Comparison of ENCODE assay signal across 8 cellular contexts in the genomic region with DNA sequence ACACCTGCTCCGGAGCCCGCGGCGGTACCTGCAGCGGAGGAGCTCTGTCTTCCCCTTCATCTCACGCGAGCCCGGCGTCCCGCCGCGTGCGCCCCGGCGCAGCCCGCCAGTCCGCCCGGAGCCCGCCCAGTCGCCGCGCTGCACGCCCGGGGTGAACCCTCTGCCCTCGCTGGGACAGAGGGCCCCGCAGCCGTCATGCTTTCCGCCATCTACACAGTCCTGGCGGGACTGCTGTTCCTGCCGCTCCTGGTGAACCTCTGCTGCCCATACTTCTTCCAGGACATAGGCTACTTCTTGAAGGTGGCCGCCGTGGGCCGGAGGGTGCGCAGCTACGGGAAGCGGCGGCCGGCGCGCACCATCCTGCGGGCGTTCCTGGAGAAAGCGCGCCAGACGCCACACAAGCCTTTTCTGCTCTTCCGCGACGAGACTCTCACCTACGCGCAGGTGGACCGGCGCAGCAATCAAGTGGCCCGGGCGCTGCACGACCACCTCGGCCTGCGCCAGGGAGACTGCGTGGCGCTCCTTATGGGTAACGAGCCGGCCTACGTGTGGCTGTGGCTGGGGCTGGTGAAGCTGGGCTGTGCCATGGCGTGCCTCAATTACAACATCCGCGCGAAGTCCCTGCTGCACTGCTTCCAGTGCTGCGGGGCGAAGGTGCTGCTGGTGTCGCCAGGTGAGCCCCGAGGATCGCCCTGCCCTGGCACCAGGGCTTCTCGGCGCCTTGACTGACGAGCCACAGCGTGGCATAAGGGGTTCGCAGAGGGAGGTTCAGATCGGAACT. TPM values are rescaled to one million over a fixed set of nuclear protein-coding genes. Genes with fewer than 3 reads are reported as not detected.
DNase-seq lines count a peak whose midpoint lies in the region; ATAC-seq, FAIRE-seq and TF ChIP-seq lines count a peak whose summit lies in the region.

No MANE protein-coding gene starts in this region.

- POLR2A ChIA-PET in HCT116 (lab: Charles Lee): interaction anchor here (0.8 kb wide), 1 partner anchor 10 kb away, joined by 4 read pairs; no protein-coding TSS in a partner anchor

- H2AFZ ChIP-seq in HCT116 (ENCODE audit: low read depth, low read length, poor library complexity, severe bottlenecking) (peak overlapping the region; percentile 87), neural cell (ENCODE audit: low read depth, low read length) (no peak overlapping the region)

- TF ChIP-seq RAD21 in HCT116 (IDR thresholded peaks at IDR 0.05; ENCODE audit: low read depth) (no peak), neural cell (conservative IDR thresholded peaks at IDR 0.05) (no peak)

- H3K27me3 ChIP-seq in HCT116 (ENCODE audit: insufficient read depth, low read length): no peaks in the 10 kb centered on the region
- peaks cover 45% of the 10 kb centered on the region for H3K27me3 ChIP-seq in neural cell (ENCODE audit: insufficient read depth, low read depth, low read length)

- RAD21 ChIA-PET in HCT116 (lab: Charles Lee; ENCODE audit: low non-redundant PET in 1 of 2, low total read pairs in 2 of 2, uncharacterized antibody in 2 of 2, unreplicated experiment in 2 of 2): interaction anchor here in 1 of 2 experiments (1.6 kb wide), 1 partner anchor 134 kb away, joined by 6 read pairs; no protein-coding TSS in a partner anchor

- H3K9me3 Mint-ChIP-seq in activated CD8-positive, alpha-beta memory T cell treated with anti-CD3 and anti-CD28 coated beads, Interleukin-2, amount 10 ng/mL, durations not matched to agents 7 days and 5 days (ENCODE audit: low read depth): no peaks in the 10 kb centered on the region

- TF ChIP-seq CTCF in HCT116 (IDR thresholded peaks at IDR 0.05 in 2 of 3, conservative IDR thresholded peaks at IDR 0.05 in 1 of 3; ENCODE audit: borderline replicate concordance in 1 of 3, insufficient read depth in 1 of 3, low read depth in 2 of 3, low read length in 2 of 3) (0 out of 6 replicates have a peak, but pooled peaks of 1 of the 3 experiments have one; percentile 5), neural cell (IDR thresholded peaks at IDR 0.05; ENCODE audit: poor library complexity, severe bottlenecking) (peak; percentile 25)

- H3K79me2 ChIP-seq in HCT116 (ENCODE audit: insufficient read depth, low read length) (no peaks in the 10 kb centered on the region), neural cell (replicated peaks; ENCODE audit: insufficient read depth, low read length) (no peaks in the 10 kb centered on the region)

- TF ChIP-seq EP300 in neural cell (conservative IDR thresholded peaks at IDR 0.05; ENCODE audit: poor library complexity, severe bottlenecking): no peak

- TF ChIP-seq POLR2A in HCT116 (IDR thresholded peaks at IDR 0.05; ENCODE audit: borderline replicate concordance, extremely low read depth, insufficient read depth, insufficient read length): no peak

- H3K9me3 ChIP-seq in ES-I3 (ENCODE audit: control insufficient read depth, insufficient read depth, low read length): no peaks in the 10 kb centered on the region
- no peaks in the 10 kb centered on the region for H3K9me3 ChIP-seq in HCT116 (ENCODE audit: control insufficient read depth in 1 of 2, insufficient read depth in 1 of 2, low read depth in 1 of 2, low read length in 2 of 2)
- no peaks in the 10 kb centered on the region for H3K9me3 ChIP-seq in neural cell (ENCODE audit: low read length)

- H4K20me1 ChIP-seq in HCT116 (ENCODE audit: insufficient read depth) (no peaks in the 10 kb centered on the region), neural cell (ENCODE audit: insufficient read depth) (no peaks in the 10 kb centered on the region)

- ATAC-seq in HCT116: peak; percentile 79
- ATAC-seq in activated CD8-positive, alpha-beta memory T cell treated with anti-CD3 and anti-CD28 coated beads, Interleukin-2, amount 10 ng/mL, durations not matched to agents 7 days and 5 days: peak; percentile 74

- intact Hi-C loops in HCT116 (cut with micrococcal nuclease): no loop called here

- H3K27ac Mint-ChIP-seq in activated CD8-positive, alpha-beta memory T cell treated with anti-CD3 and anti-CD28 coated beads, Interleukin-2, amount 10 ng/mL, durations not matched to agents 7 days and 5 days: peak overlapping the region; percentile 96

- H3K4me3 Mint-ChIP-seq in activated CD8-positive, alpha-beta memory T cell treated with anti-CD3 and anti-CD28 coated beads, Interleukin-2, amount 10 ng/mL, durations not matched to agents 7 days and 5 days: peak overlapping the region; percentile 96

- peak; percentile 8 for DNase-seq in HCT116 (ENCODE audit: low read depth, low spot score)
- DNase-seq in NCI-H1105 (lab: John Stamatoyannopoulos, UW): peak; percentile 41
- DNase-seq in activated CD8-positive, alpha-beta memory T cell treated with anti-CD3 and anti-CD28 coated beads, Interleukin-2, amount 10 ng/mL, durations not matched to agents 7 days and 5 days: peak; percentile 73
- DNase-seq in fibroblast of gingiva (ENCODE audit: low read depth): peak; percentile 11
- peak; percentile 60 for DNase-seq in urothelium cell line (ENCODE audit: low spot score)
- no peak for DNase-seq in GM19238 (ENCODE audit: insufficient read length, low spot score)

- H3K4me1 Mint-ChIP-seq in activated CD8-positive, alpha-beta memory T cell treated with anti-CD3 and anti-CD28 coated beads, Interleukin-2, amount 10 ng/mL, durations not matched to agents 7 days and 5 days: peaks cover 68% of the 10 kb centered on the region

- no peaks in the 10 kb centered on the region for H3K9me2 ChIP-seq in HCT116 (ENCODE audit: insufficient read depth)
- no peaks in the 10 kb centered on the region for H3K9me2 ChIP-seq in neural cell (ENCODE audit: insufficient read depth, low read length)

- peak overlapping the region; percentile 43; the same call in 1 of the 2 replicates for H3K27ac ChIP-seq in HCT116 (ENCODE audit: low read depth, low read length)
- H3K27ac ChIP-seq in neural cell (ENCODE audit: low read length): no peak overlapping the region

- H3F3A ChIP-seq in neural cell (ENCODE audit: insufficient read depth, low read length, poor library complexity, severe bottlenecking): no peaks in the 10 kb centered on the region

- H3K36me3 Mint-ChIP-seq in activated CD8-positive, alpha-beta memory T cell treated with anti-CD3 and anti-CD28 coated beads, Interleukin-2, amount 10 ng/mL, durations not matched to agents 7 days and 5 days: peaks cover 22% of the 10 kb centered on the region

- H3K4me2 ChIP-seq in HCT116 (ENCODE audit: low read length) (peak overlapping the region; percentile 97), neural cell (ENCODE audit: low read length) (peak overlapping the region; percentile 87)

- H3K36me3 ChIP-seq in ES-I3 (ENCODE audit: insufficient read depth, low read length) (no peaks in the 10 kb centered on the region), HCT116 (ENCODE audit: control insufficient read depth in 1 of 2, insufficient read depth in 2 of 2, low read length in 2 of 2) (no peaks in the 10 kb centered on the region), neural cell (ENCODE audit: insufficient read depth, low read length) (no peaks in the 10 kb centered on the region)

- H3K27me3 Mint-ChIP-seq in activated CD8-positive, alpha-beta memory T cell treated with anti-CD3 and anti-CD28 coated beads, Interleukin-2, amount 10 ng/mL, durations not matched to agents 7 days and 5 days: no peaks in the 10 kb centered on the region

- CTCF ChIA-PET in HCT116 (lab: Charles Lee): interaction anchor here (0.6 to 2.7 kb wide), 2 partner anchors 34 to 133 kb away, joined by 4 to 10 read pairs; no protein-coding TSS in a partner anchor
- CTCF ChIA-PET in activated CD8-positive, alpha-beta memory T cell treated with anti-CD3 and anti-CD28 coated beads, Interleukin-2, amount 10 ng/mL, durations not matched to agents 7 days and 5 days (lab: Charles Lee): interaction anchor here (0.7 to 6.7 kb wide), 19 partner anchors 9 to 702 kb away, joined by 3 to 72 read pairs (median 4); a partner anchor contains a TSS

- H3K4me3 ChIP-seq in HCT116 (replicated peaks in 1 of 2; ENCODE audit: low read depth in 1 of 2, low read length in 2 of 2): peak overlapping the region; percentile 56 to 68
- peak overlapping the region; percentile 86 for H3K4me3 ChIP-seq in neural cell (ENCODE audit: low read length)

- H3K9ac ChIP-seq in ES-I3 (ENCODE audit: low read depth, low read length) (peak overlapping the region; percentile 76), HCT116 (ENCODE audit: low read length) (peak overlapping the region; percentile 63), neural cell (ENCODE audit: low read length) (peak overlapping the region; percentile 58)

- H3K4me1 ChIP-seq in ES-I3 (ENCODE audit: insufficient read depth, low read length) (peaks cover 5% of the 10 kb centered on the region; the same call in 1 of the 2 replicates), HCT116 (ENCODE audit: control insufficient read depth in 1 of 2, insufficient read depth in 2 of 2, low read length in 2 of 2) (peaks cover 9 to 20% of the 10 kb centered on the region in 2 experiments; a peak in 3 of 4 replicates)

- no TSS peak for BruUV-seq in HCT116 (replicated peaks; lab: Mats Ljungman, UMichigan)

- no peak for FAIRE-seq in urothelium cell line (lab: Jason Lieb, UNC)

TF ChIP-seq in HCT116, 20 proteins besides CTCF, POLR2A, EP300 and RAD21 (continues in another document):
- TF ChIP-seq, protein P1, sequence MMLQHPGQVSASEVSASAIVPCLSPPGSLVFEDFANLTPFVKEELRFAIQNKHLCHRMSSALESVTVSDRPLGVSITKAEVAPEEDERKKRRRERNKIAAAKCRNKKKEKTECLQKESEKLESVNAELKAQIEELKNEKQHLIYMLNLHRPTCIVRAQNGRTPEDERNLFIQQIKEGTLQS (IDR thresholded peaks at IDR 0.05): no peak
- TF ChIP-seq TCF7L2 (IDR thresholded peaks at IDR 0.05; ENCODE audit: borderline replicate concordance, extremely low read depth, insufficient read depth, insufficient read length): peak; percentile 34
- TF ChIP-seq, protein P2, sequence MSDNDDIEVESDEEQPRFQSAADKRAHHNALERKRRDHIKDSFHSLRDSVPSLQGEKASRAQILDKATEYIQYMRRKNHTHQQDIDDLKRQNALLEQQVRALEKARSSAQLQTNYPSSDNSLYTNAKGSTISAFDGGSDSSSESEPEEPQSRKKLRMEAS (IDR thresholded peaks at IDR 0.05): peak; percentile 34

TF ChIP-seq in neural cell, 6 proteins besides CTCF, POLR2A, EP300 and RAD21 (continues in another document):
- TF ChIP-seq MXI1 (conservative IDR thresholded peaks at IDR 0.05; ENCODE audit: poor library complexity, severe bottlenecking) (peak; percentile 64), SMC3 (conservative IDR thresholded peaks at IDR 0.05; ENCODE audit: poor library complexity) (no peak)

RNA-seq across cellular contexts. Expression of a gene that starts 0.4 kb away (rescaled TPM):
- 14.0 TPM for total RNA-seq in HCT116 (2021; ENCODE audit: unreplicated experiment)
- 10.8 and 12.0 TPM in 2 replicates for polyA plus RNA-seq in HCT116 (2012)
- 10 to 100 TPM; 36.4 to 54.0 TPM for total RNA-seq in activated CD8-positive, alpha-beta memory T cell treated with anti-CD3 and anti-CD28 coated beads, Interleukin-2, amount 10 ng/mL, durations not matched to agents 7 days and 5 days
- 3.5 and 3.7 TPM in 2 replicates for polyA plus RNA-seq in neural cell
- polyA minus RNA-seq in neural cell: 3.9 and 4.4 TPM in 2 replicates
